In the genomic region with DNA sequence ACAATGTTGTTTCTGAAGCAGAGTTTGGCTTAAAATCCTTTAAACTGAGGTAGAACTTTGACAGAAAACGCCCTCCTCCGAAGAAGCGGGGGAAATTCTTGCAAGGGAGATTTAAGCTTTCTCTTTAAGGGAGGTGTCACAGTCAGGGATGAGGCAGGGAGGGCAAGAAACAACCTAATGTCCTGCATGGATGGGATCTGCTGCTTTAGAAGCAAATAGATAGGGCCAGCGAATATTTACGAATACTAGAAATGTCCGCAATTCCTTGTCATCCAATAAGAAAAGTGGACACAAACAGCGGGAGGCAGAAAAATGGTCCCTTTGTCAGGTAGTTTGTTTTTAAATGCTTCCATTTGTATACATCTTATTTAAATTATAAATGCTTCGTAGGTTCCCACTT, we compare ENCODE assay signal across 10 cellular contexts. TPM values are rescaled to one million over a fixed set of nuclear protein-coding genes. Genes with fewer than 3 reads are reported as not detected.
A peak's percentile ranks its signal among the peaks of the same experiment; 100 is the strongest.
DNase-seq lines count a peak whose midpoint lies in the region; ATAC-seq and TF ChIP-seq lines count a peak whose summit lies in the region.
"Had no signal": no experiment of that assay in that cellular context is flagged by ENCODE, and none has a peak within 500 bp of the region (broad histone marks: within the 10 kb centered on the region; RNA-seq: fewer than 3 reads in every experiment).

No MANE protein-coding gene starts in this region.

- no peaks in the 10 kb centered on the region for H3K4me1 ChIP-seq in colonic mucosa
- no peaks in the 10 kb centered on the region for H3K4me1 ChIP-seq in lower lobe of right lung
- peaks cover 6% of the 10 kb centered on the region for H3K4me1 ChIP-seq in suprapubic skin

- TF ChIP-seq EP300 in suprapubic skin (IDR thresholded peaks at IDR 0.05): no peak

- TF ChIP-seq CTCF in HFFc6 (IDR thresholded peaks at IDR 0.05): no peak
- no peak for TF ChIP-seq CTCF in colonic mucosa (IDR thresholded peaks at IDR 0.05)
- no peak for TF ChIP-seq CTCF in lower lobe of right lung (IDR thresholded peaks at IDR 0.05)
- TF ChIP-seq CTCF in suprapubic skin (IDR thresholded peaks at IDR 0.05): no peak

- ATAC-seq in lower lobe of right lung: no peak
- no peak for ATAC-seq in HG02852 (IDR thresholded peaks at IDR 0.05; ENCODE audit: unreplicated experiment)
- ATAC-seq in stimulated activated effector memory CD8-positive, alpha-beta T cell treated with anti-CD3 and anti-CD28 coated beads, Interleukin-12 subunit alpha, Interleukin-12 subunit beta, amount 100 ng/mL, for 72 hours: no peak
- ATAC-seq: activated CD8-positive, alpha-beta memory T cell treated with anti-CD3 and anti-CD28 coated beads, Interleukin-2, amount 10 ng/mL, durations not matched to agents 7 days and 5 days; PC-3 had no signal

- H3K36me3 ChIP-seq in colonic mucosa (no peaks in the 10 kb centered on the region), lower lobe of right lung (peaks cover under 1% of the 10 kb centered on the region), suprapubic skin (peaks cover 15% of the 10 kb centered on the region)

- peaks cover 6% of the 10 kb centered on the region for H3K27me3 Mint-ChIP-seq in HFFc6 (ENCODE audit: insufficient read depth)

- H3K27me3 ChIP-seq in colonic mucosa (no peaks in the 10 kb centered on the region), lower lobe of right lung (ENCODE audit: low read depth) (peaks cover 23% of the 10 kb centered on the region), suprapubic skin (peaks cover 2% of the 10 kb centered on the region)

- H3K36me3 Mint-ChIP-seq in HFFc6 (ENCODE audit: low read depth): peaks cover 56% of the 10 kb centered on the region
- no peaks in the 10 kb centered on the region for H3K36me3 Mint-ChIP-seq in stimulated activated effector memory CD8-positive, alpha-beta T cell treated with anti-CD3 and anti-CD28 coated beads, Interleukin-12 subunit alpha, Interleukin-12 subunit beta, amount 100 ng/mL, for 72 hours
- H3K36me3 Mint-ChIP-seq: activated CD8-positive, alpha-beta memory T cell treated with anti-CD3 and anti-CD28 coated beads, Interleukin-2, amount 10 ng/mL, durations not matched to agents 7 days and 5 days had no signal

- DNase-seq in HFFc6: no peak
- DNase-seq in colonic mucosa: no peak
- DNase-seq in lower lobe of right lung: no peak
- DNase-seq in suprapubic skin (ENCODE audit: low spot score in 2 of 2): no peak
- DNase-seq in stimulated activated CD4-positive, alpha-beta T cell treated with anti-CD3 and anti-CD28 coated beads, Interleukin-1b, Interleukin-23, amount 100 ng/mL, for 48 hours: no peak
- DNase-seq in stimulated activated effector memory CD8-positive, alpha-beta T cell treated with anti-CD3 and anti-CD28 coated beads, Interleukin-12 subunit alpha, Interleukin-12 subunit beta, amount 100 ng/mL, for 72 hours (ENCODE audit: low spot score in 2 of 2): no peak
- DNase-seq: activated CD8-positive, alpha-beta memory T cell treated with anti-CD3 and anti-CD28 coated beads, Interleukin-2, amount 10 ng/mL, durations not matched to agents 7 days and 5 days; NCI-H2029 treated with DMSO at 0.1 percent for 48 hours; PC-3 had no signal

- peaks cover 70% of the 10 kb centered on the region for H3K4me1 Mint-ChIP-seq in HFFc6 (ENCODE audit: low read depth)
- H3K4me1 Mint-ChIP-seq in stimulated activated effector memory CD8-positive, alpha-beta T cell treated with anti-CD3 and anti-CD28 coated beads, Interleukin-12 subunit alpha, Interleukin-12 subunit beta, amount 100 ng/mL, for 72 hours: no peaks in the 10 kb centered on the region
- H3K4me1 Mint-ChIP-seq: activated CD8-positive, alpha-beta memory T cell treated with anti-CD3 and anti-CD28 coated beads, Interleukin-2, amount 10 ng/mL, durations not matched to agents 7 days and 5 days had no signal

- 78% methylated on average over 8 of the region's 8 CpGs for WGBS in suprapubic skin

- TF ChIP-seq POLR2A in suprapubic skin (IDR thresholded peaks at IDR 0.05): no peak

- intact Hi-C loops in colonic mucosa (cut with DNase I): no loop called here
- intact Hi-C loops in lower lobe of right lung (cut with DNase I): loop anchor here (10.0 kb wide), 1 partner anchor 128 kb away; no protein-coding TSS in a partner anchor

- peak overlapping the region; percentile 96 for H3K27ac Mint-ChIP-seq in HFFc6
- H3K27ac Mint-ChIP-seq in stimulated activated effector memory CD8-positive, alpha-beta T cell treated with anti-CD3 and anti-CD28 coated beads, Interleukin-12 subunit alpha, Interleukin-12 subunit beta, amount 100 ng/mL, for 72 hours: no peak overlapping the region
- H3K27ac Mint-ChIP-seq: activated CD8-positive, alpha-beta memory T cell treated with anti-CD3 and anti-CD28 coated beads, Interleukin-2, amount 10 ng/mL, durations not matched to agents 7 days and 5 days had no signal

- H3K9ac ChIP-seq in colonic mucosa (ENCODE audit: low read depth in 2 of 2, low read length in 2 of 2): peak overlapping the region in 1 of 2 donors; percentile 31

- peak overlapping the region; percentile 96 for H3K4me3 Mint-ChIP-seq in HFFc6
- no peak overlapping the region for H3K4me3 Mint-ChIP-seq in stimulated activated effector memory CD8-positive, alpha-beta T cell treated with anti-CD3 and anti-CD28 coated beads, Interleukin-12 subunit alpha, Interleukin-12 subunit beta, amount 100 ng/mL, for 72 hours
- H3K4me3 Mint-ChIP-seq: activated CD8-positive, alpha-beta memory T cell treated with anti-CD3 and anti-CD28 coated beads, Interleukin-2, amount 10 ng/mL, durations not matched to agents 7 days and 5 days had no signal

- peak overlapping the region; percentile 68 for H3K27ac ChIP-seq in colonic mucosa
- H3K27ac ChIP-seq in lower lobe of right lung: peak overlapping the region; percentile 91
- H3K27ac ChIP-seq in suprapubic skin: peak overlapping the region; percentile 74

- H3K9me3 Mint-ChIP-seq in HFFc6: no peaks in the 10 kb centered on the region
- no peaks in the 10 kb centered on the region for H3K9me3 Mint-ChIP-seq in stimulated activated effector memory CD8-positive, alpha-beta T cell treated with anti-CD3 and anti-CD28 coated beads, Interleukin-12 subunit alpha, Interleukin-12 subunit beta, amount 100 ng/mL, for 72 hours

- no peaks in the 10 kb centered on the region for H3K9me3 ChIP-seq in colonic mucosa
- H3K9me3 ChIP-seq in lower lobe of right lung: no peaks in the 10 kb centered on the region
- H3K9me3 ChIP-seq in suprapubic skin: no peaks in the 10 kb centered on the region

- H3K4me3 ChIP-seq in colonic mucosa (peak overlapping the region; percentile 10), lower lobe of right lung (peak overlapping the region; percentile 71), suprapubic skin (peak overlapping the region; percentile 42)

RNA-seq across cellular contexts. Expression of a gene that starts 12.0 kb away (rescaled TPM):
- 10 to 100 TPM; 69.1 to 85.4 (median 74.1) TPM for total RNA-seq in HFFc6 (2021; fragmentation: NEBNext Ultra II Directional; extraction: Animal tissue kit (Norgen Biotek cat#: 25700))
- total RNA-seq in colonic mucosa (10 to 100 TPM in 1 of 2 donors, 1 to 10 TPM in 1; 8.9 to 23.1 TPM), lower lobe of right lung (54.7 TPM), suprapubic skin (10 to 100 TPM; 12.7 to 28.0 (median 20.3) TPM)
- total RNA-seq: activated CD8-positive, alpha-beta memory T cell treated with anti-CD3 and anti-CD28 coated beads, Interleukin-2, amount 10 ng/mL, durations not matched to agents 7 days and 5 days had no signal

Comparison
In these comparisons a context has a peak if more than half of its experiments do, and no peak if none do; other contexts are left out.
1. H3K4me3 ChIP-seq: peak in every context shown above with its lines; median percentile 71 in lower lobe of right lung; 42 in suprapubic skin; 10 in colonic mucosa.